Comparison of ENCODE assay signal across 20 cellular contexts in genomic region chr7:35331730-35332678, GRCh38.
A peak's percentile ranks its signal among the peaks of the same experiment; 100 is the strongest.
DNase-seq lines count a peak whose midpoint lies in the region; ATAC-seq, FAIRE-seq and TF ChIP-seq lines count a peak whose summit lies in the region.
"Had no signal": no experiment of that assay in that cellular context is flagged by ENCODE, and none has a peak within 500 bp of the region (broad histone marks: within the 10 kb centered on the region; RNA-seq: fewer than 3 reads in every experiment).

No MANE protein-coding gene starts in this region.

- H3K36me3 Mint-ChIP-seq in activated CD4-positive, alpha-beta T cell treated with anti-CD3 and anti-CD28 coated beads, Interleukin-2, amount 10 ng/mL, durations not matched to agents 24 days and 14 days (ENCODE audit: low read depth) = no peaks in the 10 kb centered on the region
- H3K36me3 Mint-ChIP-seq: CD14-positive monocyte had no signal

- POLR2A ChIA-PET in K562 (lab: Yijun Ruan, JAX) = no interaction called here

- H3K4me3 Mint-ChIP-seq in activated CD4-positive, alpha-beta T cell treated with anti-CD3 and anti-CD28 coated beads, Interleukin-2, amount 10 ng/mL, durations not matched to agents 24 days and 14 days = no peak overlapping the region
- H3K4me3 Mint-ChIP-seq: CD14-positive monocyte, GM23338 had no signal

- no peaks in the 10 kb centered on the region for H3K4me1 Mint-ChIP-seq in activated CD4-positive, alpha-beta T cell treated with anti-CD3 and anti-CD28 coated beads, Interleukin-2, amount 10 ng/mL, durations not matched to agents 24 days and 14 days
- H3K4me1 Mint-ChIP-seq: CD14-positive monocyte, GM23338 had no signal

- H3K36me3 ChIP-seq in K562 (ENCODE audit: control insufficient read depth, insufficient read depth, low read length) (no peaks in the 10 kb centered on the region), smooth muscle cell (ENCODE audit: low read depth) (no peaks in the 10 kb centered on the region), osteoblast (ENCODE audit: insufficient read depth, low read length) (no peaks in the 10 kb centered on the region), uterus (no peaks in the 10 kb centered on the region)

- ATAC-seq in K562 (peak; percentile 36; the same call in 2 of the 3 replicates), right cardiac atrium (peak; percentile 76 to 82)
- ATAC-seq: GM23338, HCT116 had no signal

- peak; percentile 41 for DNase-seq in activated CD4-positive, alpha-beta T cell treated with anti-CD3 and anti-CD28 coated beads, Interleukin-2, amount 10 ng/mL, durations not matched to agents 24 days and 14 days
- DNase-seq in activated CD4-positive, alpha-beta T cell treated with anti-CD3 and anti-CD28 coated beads, Interleukin-2, amount 50 U/mL, for 48 hours = no peak
- peak in 2 of 4 experiments; percentile 11 to 44 for DNase-seq in K562 (ENCODE audit: extremely low read depth in 1 of 4, low spot score in 3 of 4)
- peak; percentile 44 to 85 (median 83) for DNase-seq in right cardiac atrium
- no peak for DNase-seq in smooth muscle cell (lab: John Stamatoyannopoulos, UW; ENCODE audit: unreplicated experiment)
- no peak for DNase-seq in osteoblast (ENCODE audit: insufficient read length, low spot score, missing footprints)
- no peak for DNase-seq in uterus
- no peak for DNase-seq in NCI-H526 (lab: John Stamatoyannopoulos, UW)
- DNase-seq: 8988T; DMS79 treated with DMSO at 0.1 percent for 48 hours; MM.1S; NCI-H1092; NCI-H2081 treated with DMSO at 0.1 percent for 48 hours; NCI-H446 treated with DMSO at 0.1 percent for 48 hours; NCI-H748 treated with DMSO at 0.1 percent for 48 hours; NK-92 treated with Interleukin-12 subunit alpha and Interleukin-12 subunit beta, amount 100 ng/mL, for 24 hours; SHP77 treated with DMSO at 0.1 percent for 48 hours had no signal

- no peaks in the 10 kb centered on the region for H3K9me3 ChIP-seq in K562 (replicated peaks; ENCODE audit: control insufficient read depth, insufficient read depth, low read depth, low read length)
- no peaks in the 10 kb centered on the region for H3K9me3 ChIP-seq in right cardiac atrium (ENCODE audit: control insufficient read depth, low read length)
- no peaks in the 10 kb centered on the region for H3K9me3 ChIP-seq in smooth muscle cell (replicated peaks; ENCODE audit: low read depth)
- H3K9me3 ChIP-seq in osteoblast (ENCODE audit: low read depth, low read length) = no peaks in the 10 kb centered on the region
- H3K9me3 ChIP-seq in uterus = no peaks in the 10 kb centered on the region

- H3K4me3 ChIP-seq in K562 (no peak overlapping the region), right cardiac atrium (ENCODE audit: low read length) (no peak overlapping the region), smooth muscle cell (no peak overlapping the region), osteoblast (ENCODE audit: insufficient read depth, low read length) (no peak overlapping the region), uterus (no peak overlapping the region)
- H3K4me3 ChIP-seq: GM23338 had no signal

- intact Hi-C loops in activated CD4-positive, alpha-beta T cell treated with anti-CD3 and anti-CD28 coated beads, Interleukin-2, amount 10 ng/mL, durations not matched to agents 24 days and 14 days (cut with micrococcal nuclease) = no loop called here
- intact Hi-C loops in K562 (cut with micrococcal nuclease) (no loop called here), right cardiac atrium (cut with DNase I) (no loop called here), uterus (cut with DNase I; ENCODE audit: low total_unique reads) (no loop called here)

- no peaks in the 10 kb centered on the region for H4K20me1 ChIP-seq in K562 (replicated peaks; ENCODE audit: control insufficient read depth, insufficient read depth, low read length)
- H4K20me1 ChIP-seq in smooth muscle cell (ENCODE audit: low read depth) = no peaks in the 10 kb centered on the region
- no peaks in the 10 kb centered on the region for H4K20me1 ChIP-seq in osteoblast (ENCODE audit: insufficient read depth, low read length)

- TF ChIP-seq RAD21 in K562 (CRISPR knock-in tag; conservative IDR thresholded peaks at IDR 0.05 in 1 of 2, IDR thresholded peaks at IDR 0.05 in 1 of 2) = no peak

- H3K9me3 Mint-ChIP-seq in activated CD4-positive, alpha-beta T cell treated with anti-CD3 and anti-CD28 coated beads, Interleukin-2, amount 10 ng/mL, durations not matched to agents 24 days and 14 days = no peaks in the 10 kb centered on the region
- H3K9me3 Mint-ChIP-seq: GM23338 had no signal

- peaks cover 3% of the 10 kb centered on the region for H3K27me3 Mint-ChIP-seq in activated CD4-positive, alpha-beta T cell treated with anti-CD3 and anti-CD28 coated beads, Interleukin-2, amount 10 ng/mL, durations not matched to agents 24 days and 14 days

- no TSS peak for BruUV-seq in K562 (replicated peaks; lab: Mats Ljungman, UMichigan)

- no peak overlapping the region for H2AFZ ChIP-seq in K562 (ENCODE audit: low read depth, low read length)
- peak overlapping the region; percentile 90 for H2AFZ ChIP-seq in smooth muscle cell (ENCODE audit: low read depth)
- H2AFZ ChIP-seq in osteoblast (ENCODE audit: low read length) = no peak overlapping the region
- H2AFZ ChIP-seq: GM23338 had no signal

- no peak overlapping the region for H3K9ac ChIP-seq in K562 (ENCODE audit: insufficient read depth in 1 of 2, low read depth in 2 of 2, low read length in 2 of 2)
- peak overlapping the region; percentile 26 for H3K9ac ChIP-seq in smooth muscle cell (ENCODE audit: low read depth)

- CTCF ChIA-PET in K562 (lab: Yijun Ruan, JAX; ENCODE audit: low intra/inter-chr PET ratio) = no interaction called here

- peak overlapping the region; percentile 21; the same call in 1 of the 2 replicates for H3K4me2 ChIP-seq in K562 (ENCODE audit: insufficient read depth, low read length)
- peak overlapping the region; percentile 78 for H3K4me2 ChIP-seq in smooth muscle cell
- H3K4me2 ChIP-seq in osteoblast (ENCODE audit: insufficient read depth, low read length) = no peak overlapping the region
- H3K4me2 ChIP-seq: GM23338 had no signal

- H3K79me2 ChIP-seq in K562 (ENCODE audit: control insufficient read depth, insufficient read depth, low read length) (no peaks in the 10 kb centered on the region), smooth muscle cell (ENCODE audit: low read depth) (no peaks in the 10 kb centered on the region), osteoblast (ENCODE audit: insufficient read depth, low read length) (no peaks in the 10 kb centered on the region)

- no peak for TF ChIP-seq EP300 in K562 (IDR thresholded peaks at IDR 0.05; ENCODE audit: low read length)

- no peak for FAIRE-seq in K562 (lab: Jason Lieb, UNC)

- in situ Hi-C loops in K562 (cut with MboI) = no loop called here

- H3K27me3 ChIP-seq in K562 (ENCODE audit: control insufficient read depth in 2 of 2, insufficient read depth in 2 of 2, low read length in 2 of 2) = no peaks in the 10 kb centered on the region
- no peaks in the 10 kb centered on the region for H3K27me3 ChIP-seq in right cardiac atrium (ENCODE audit: control insufficient read depth, insufficient read depth)
- H3K27me3 ChIP-seq in smooth muscle cell (ENCODE audit: low read depth) = no peaks in the 10 kb centered on the region
- H3K27me3 ChIP-seq in osteoblast (ENCODE audit: insufficient read depth, low read length) = no peaks in the 10 kb centered on the region
- no peaks in the 10 kb centered on the region for H3K27me3 ChIP-seq in uterus

- WGBS in K562 (ENCODE audit: insufficient coverage, low coverage, missing lambda C conversion rate) = 0% methylated on average over 18 of the region's 20 CpGs
- whole genome bisulfite sequencing in right cardiac atrium = 34% methylated on average over 20 of the region's 20 CpGs
- WGBS in smooth muscle cell (ENCODE audit: low lambda C conversion rate) = 25% methylated on average over 20 of the region's 20 CpGs

- peaks cover 2% of the 10 kb centered on the region for H3K9me1 ChIP-seq in K562 (ENCODE audit: control insufficient read depth, insufficient read depth, low read length)

- no peak overlapping the region for H3K27ac Mint-ChIP-seq in activated CD4-positive, alpha-beta T cell treated with anti-CD3 and anti-CD28 coated beads, Interleukin-2, amount 10 ng/mL, durations not matched to agents 24 days and 14 days
- H3K27ac Mint-ChIP-seq: CD14-positive monocyte, GM23338 had no signal

- TF ChIP-seq POLR2A in K562 (conservative IDR thresholded peaks at IDR 0.05) (no peak), uterus (IDR thresholded peaks at IDR 0.05) (no peak)

- H3K27ac ChIP-seq in K562 (ENCODE audit: extremely low read depth, low read depth, low read length) (no peak overlapping the region), right cardiac atrium (ENCODE audit: low read length) (peak overlapping the region; percentile 68), smooth muscle cell (ENCODE audit: low read depth) (peak overlapping the region; percentile 70), osteoblast (ENCODE audit: low read depth, low read length) (no peak overlapping the region), uterus (no peak overlapping the region)

- peaks cover 21% of the 10 kb centered on the region for H3F3A ChIP-seq in smooth muscle cell (ENCODE audit: low read depth)

- TF ChIP-seq CTCF in K562 (IDR thresholded peaks at IDR 0.05 in 2 of 3, conservative IDR thresholded peaks at IDR 0.05 in 1 of 3; ENCODE audit: insufficient read depth in 2 of 3, low read depth in 1 of 3, low read length in 3 of 3) = no peak
- no peak for TF ChIP-seq CTCF in smooth muscle cell (IDR thresholded peaks at IDR 0.05; ENCODE audit: borderline replicate concordance, insufficient read depth, poor library complexity, severe bottlenecking)
- TF ChIP-seq CTCF in osteoblast (IDR thresholded peaks at IDR 0.05; ENCODE audit: extremely low read depth, low read depth, low read length) = no peak
- TF ChIP-seq CTCF in uterus (IDR thresholded peaks at IDR 0.05) = no peak

- H3K4me1 ChIP-seq in K562 (replicated peaks in 1 of 2; ENCODE audit: control insufficient read depth in 2 of 2, insufficient read depth in 2 of 2, low read length in 2 of 2) (no peaks in the 10 kb centered on the region; a peak in 1 of 5 replicates), right cardiac atrium (ENCODE audit: control insufficient read depth, insufficient read depth, low read length) (peaks cover 3% of the 10 kb centered on the region), smooth muscle cell (ENCODE audit: low read depth) (peaks cover 6% of the 10 kb centered on the region), osteoblast (ENCODE audit: insufficient read depth, low read length) (no peaks in the 10 kb centered on the region), uterus (no peaks in the 10 kb centered on the region)

TF ChIP-seq in K562, 482 proteins besides CTCF, POLR2A, EP300 and RAD21 (continues in another document):
- TF ChIP-seq NR4A1 (CRISPR knock-in tag; IDR thresholded peaks at IDR 0.05) (no peak), NR4A1 (tag; IDR thresholded peaks at IDR 0.05) (no peak), ZNF3 (CRISPR knock-in tag; IDR thresholded peaks at IDR 0.05) (no peak), PRPF4 (IDR thresholded peaks at IDR 0.05; ENCODE audit: insufficient read depth, low read depth, low read length, poor library complexity, severe bottlenecking) (no peak), RBM25 (IDR thresholded peaks at IDR 0.05; ENCODE audit: low read depth, low read length, severe bottlenecking) (no peak), ZC3H11A (IDR thresholded peaks at IDR 0.05; ENCODE audit: low read depth, low read length) (no peak), RFX7 (CRISPR knock-in tag; IDR thresholded peaks at IDR 0.05) (no peak), HDAC8 (tag; IDR thresholded peaks at IDR 0.05) (no peak), CBFA2T2 (conservative IDR thresholded peaks at IDR 0.05) (peak; percentile 57)

Comparison
In these comparisons a context has a peak if more than half of its experiments do, and no peak if none do; other contexts are left out.
1. DNase-seq: peak in activated CD4-positive, alpha-beta T cell treated with anti-CD3 and anti-CD28 coated beads, Interleukin-2, amount 10 ng/mL, durations not matched to agents 24 days and 14 days (single experiment) and right cardiac atrium (3 of 3); none in activated CD4-positive, alpha-beta T cell treated with anti-CD3 and anti-CD28 coated beads, Interleukin-2, amount 50 U/mL, for 48 hours (0 of 2), smooth muscle cell (single experiment), osteoblast (single experiment), uterus (0 of 2) and NCI-H526 (0 of 2).
2. H3K27ac ChIP-seq: peak in right cardiac atrium (single experiment) and smooth muscle cell (single experiment); none in K562 (single experiment), osteoblast (single experiment) and uterus (0 of 2).